ENCODE assay signal across 1 cellular context in the genomic region with DNA sequence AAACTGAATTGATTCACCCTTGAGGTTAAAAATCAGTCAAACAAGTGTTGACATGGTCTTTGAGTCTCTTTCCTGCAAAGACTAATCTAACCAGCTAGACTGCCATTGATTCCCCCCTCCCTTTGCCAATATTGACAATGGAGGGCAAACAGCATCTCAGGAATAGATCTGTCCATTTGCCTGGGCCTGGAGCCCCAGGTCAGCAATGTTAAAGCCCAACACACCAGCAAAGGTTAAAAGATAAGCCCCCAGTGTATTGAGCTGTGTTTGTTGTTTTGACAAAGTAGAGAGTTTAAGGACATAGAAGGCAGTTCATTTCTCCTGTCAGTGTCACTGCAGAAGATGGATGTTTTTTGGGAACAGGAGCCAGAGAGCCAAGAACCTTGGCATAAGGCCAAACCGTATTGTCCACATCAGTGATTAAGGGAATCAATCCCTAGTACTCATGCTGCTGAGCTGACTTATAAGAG.
TF ChIP-seq lines count a peak whose summit lies in the region.

No MANE protein-coding gene starts in this region.

TF ChIP-seq in HepG2, 621 proteins besides CTCF, POLR2A, EP300 and RAD21 (continued from another document and continues in another):
- TF ChIP-seq KLF13 (CRISPR knock-in tag; IDR thresholded peaks at IDR 0.05) (no peak), ZNF816 (CRISPR knock-in tag; IDR thresholded peaks at IDR 0.05; ENCODE audit: borderline replicate concordance) (peak; percentile 66; the same call in 1 of the 2 replicates), ZNF7 (CRISPR knock-in tag; IDR thresholded peaks at IDR 0.05) (no peak; the same call in 1 of the 2 replicates), NR2F2 (IDR thresholded peaks at IDR 0.05; ENCODE audit: borderline replicate concordance, low read depth) (peak; percentile 99), PHB2 (IDR thresholded peaks at IDR 0.05; ENCODE audit: partially characterized antibody) (no peak), KMT2A (CRISPR knock-in tag; IDR thresholded peaks at IDR 0.05) (no peak), NPAS2 (CRISPR knock-in tag; IDR thresholded peaks at IDR 0.05; ENCODE audit: borderline replicate concordance) (no peak), ZZZ3 (CRISPR knock-in tag; IDR thresholded peaks at IDR 0.05; ENCODE audit: borderline replicate concordance) (no peak), ZNF564 (CRISPR knock-in tag; IDR thresholded peaks at IDR 0.05) (no peak), ZNF577 (CRISPR knock-in tag; IDR thresholded peaks at IDR 0.05; ENCODE audit: borderline replicate concordance, low read depth) (no peak), MTF2 (CRISPR knock-in tag; IDR thresholded peaks at IDR 0.05; ENCODE audit: borderline replicate concordance) (no peak), THYN1 (CRISPR knock-in tag; IDR thresholded peaks at IDR 0.05; ENCODE audit: borderline replicate concordance, low read depth) (no peak), ZNF350 (CRISPR knock-in tag; IDR thresholded peaks at IDR 0.05; ENCODE audit: borderline replicate concordance, low read depth) (peak; percentile 49; the same call in 1 of the 2 replicates), ZNF761 (CRISPR knock-in tag; conservative IDR thresholded peaks at IDR 0.05) (no peak), ZNF138 (CRISPR knock-in tag; IDR thresholded peaks at IDR 0.05; ENCODE audit: low read depth) (no peak), SP4 (CRISPR knock-in tag; IDR thresholded peaks at IDR 0.05) (no peak), ZNF33B (CRISPR knock-in tag; IDR thresholded peaks at IDR 0.05) (no peak), AKAP8 (CRISPR knock-in tag; IDR thresholded peaks at IDR 0.05) (0 out of 2 replicates have a peak, but pooled peaks have one; percentile 44), ZNF441 (CRISPR knock-in tag; IDR thresholded peaks at IDR 0.05; ENCODE audit: borderline replicate concordance) (peak; percentile 69), ZNF430 (CRISPR knock-in tag; IDR thresholded peaks at IDR 0.05) (peak; percentile 74; the same call in 1 of the 2 replicates), ISL2 (CRISPR knock-in tag; IDR thresholded peaks at IDR 0.05) (peak; percentile 94), SIN3B (IDR thresholded peaks at IDR 0.05; ENCODE audit: low read length) (no peak), RXRB (CRISPR knock-in tag; IDR thresholded peaks at IDR 0.05; ENCODE audit: borderline replicate concordance) (peak; percentile 89), ZNF335 (CRISPR knock-in tag; IDR thresholded peaks at IDR 0.05) (no peak), ZBTB21 (CRISPR knock-in tag; IDR thresholded peaks at IDR 0.05) (no peak), NFYB (CRISPR knock-in tag; IDR thresholded peaks at IDR 0.05) (no peak), GATA4 (IDR thresholded peaks at IDR 0.05; ENCODE audit: borderline replicate concordance, low read depth) (peak; percentile 80), ZNF317 (CRISPR knock-in tag; IDR thresholded peaks at IDR 0.05) (peak; percentile 57; the same call in 1 of the 2 replicates), CBX5 (CRISPR knock-in tag; IDR thresholded peaks at IDR 0.05; ENCODE audit: borderline replicate concordance) (no peak), XBP1 (CRISPR knock-in tag; IDR thresholded peaks at IDR 0.05) (no peak), NCOA2 (CRISPR knock-in tag; IDR thresholded peaks at IDR 0.05) (peak; percentile 92)
- TF ChIP-seq, protein P1, sequence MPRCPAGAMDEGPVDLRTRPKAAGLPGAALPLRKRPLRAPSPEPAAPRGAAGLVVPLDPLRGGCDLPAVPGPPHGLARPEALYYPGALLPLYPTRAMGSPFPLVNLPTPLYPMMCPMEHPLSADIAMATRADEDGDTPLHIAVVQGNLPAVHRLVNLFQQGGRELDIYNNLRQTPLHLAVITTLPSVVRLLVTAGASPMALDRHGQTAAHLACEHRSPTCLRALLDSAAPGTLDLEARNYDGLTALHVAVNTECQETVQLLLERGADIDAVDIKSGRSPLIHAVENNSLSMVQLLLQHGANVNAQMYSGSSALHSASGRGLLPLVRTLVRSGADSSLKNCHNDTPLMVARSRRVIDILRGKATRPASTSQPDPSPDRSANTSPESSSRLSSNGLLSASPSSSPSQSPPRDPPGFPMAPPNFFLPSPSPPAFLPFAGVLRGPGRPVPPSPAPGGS (CRISPR knock-in tag; IDR thresholded peaks at IDR 0.05): 0 out of 2 replicates have a peak, but pooled peaks have one; percentile 41
- TF ChIP-seq, protein P2, sequence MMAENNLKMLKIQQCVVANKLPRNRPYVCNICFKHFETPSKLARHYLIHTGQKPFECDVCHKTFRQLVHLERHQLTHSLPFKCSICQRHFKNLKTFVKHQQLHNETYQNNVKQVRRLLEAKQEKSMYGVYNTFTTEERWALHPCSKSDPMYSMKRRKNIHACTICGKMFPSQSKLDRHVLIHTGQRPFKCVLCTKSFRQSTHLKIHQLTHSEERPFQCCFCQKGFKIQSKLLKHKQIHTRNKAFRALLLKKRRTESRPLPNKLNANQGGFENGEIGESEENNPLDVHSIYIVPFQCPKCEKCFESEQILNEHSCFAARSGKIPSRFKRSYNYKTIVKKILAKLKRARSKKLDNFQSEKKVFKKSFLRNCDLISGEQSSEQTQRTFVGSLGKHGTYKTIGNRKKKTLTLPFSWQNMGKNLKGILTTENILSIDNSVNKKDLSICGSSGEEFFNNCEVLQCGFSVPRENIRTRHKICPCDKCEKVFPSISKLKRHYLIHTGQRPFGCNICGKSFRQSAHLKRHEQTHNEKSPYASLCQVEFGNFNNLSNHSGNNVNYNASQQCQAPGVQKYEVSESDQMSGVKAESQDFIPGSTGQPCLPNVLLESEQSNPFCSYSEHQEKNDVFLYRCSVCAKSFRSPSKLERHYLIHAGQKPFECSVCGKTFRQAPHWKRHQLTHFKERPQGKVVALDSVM (CRISPR knock-in tag; IDR thresholded peaks at IDR 0.05): no peak
- TF ChIP-seq, protein P3, sequence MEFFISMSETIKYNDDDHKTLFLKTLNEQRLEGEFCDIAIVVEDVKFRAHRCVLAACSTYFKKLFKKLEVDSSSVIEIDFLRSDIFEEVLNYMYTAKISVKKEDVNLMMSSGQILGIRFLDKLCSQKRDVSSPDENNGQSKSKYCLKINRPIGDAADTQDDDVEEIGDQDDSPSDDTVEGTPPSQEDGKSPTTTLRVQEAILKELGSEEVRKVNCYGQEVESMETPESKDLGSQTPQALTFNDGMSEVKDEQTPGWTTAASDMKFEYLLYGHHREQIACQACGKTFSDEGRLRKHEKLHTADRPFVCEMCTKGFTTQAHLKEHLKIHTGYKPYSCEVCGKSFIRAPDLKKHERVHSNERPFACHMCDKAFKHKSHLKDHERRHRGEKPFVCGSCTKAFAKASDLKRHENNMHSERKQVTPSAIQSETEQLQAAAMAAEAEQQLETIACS (CRISPR knock-in tag; IDR thresholded peaks at IDR 0.05): no peak
- TF ChIP-seq, protein P4, sequence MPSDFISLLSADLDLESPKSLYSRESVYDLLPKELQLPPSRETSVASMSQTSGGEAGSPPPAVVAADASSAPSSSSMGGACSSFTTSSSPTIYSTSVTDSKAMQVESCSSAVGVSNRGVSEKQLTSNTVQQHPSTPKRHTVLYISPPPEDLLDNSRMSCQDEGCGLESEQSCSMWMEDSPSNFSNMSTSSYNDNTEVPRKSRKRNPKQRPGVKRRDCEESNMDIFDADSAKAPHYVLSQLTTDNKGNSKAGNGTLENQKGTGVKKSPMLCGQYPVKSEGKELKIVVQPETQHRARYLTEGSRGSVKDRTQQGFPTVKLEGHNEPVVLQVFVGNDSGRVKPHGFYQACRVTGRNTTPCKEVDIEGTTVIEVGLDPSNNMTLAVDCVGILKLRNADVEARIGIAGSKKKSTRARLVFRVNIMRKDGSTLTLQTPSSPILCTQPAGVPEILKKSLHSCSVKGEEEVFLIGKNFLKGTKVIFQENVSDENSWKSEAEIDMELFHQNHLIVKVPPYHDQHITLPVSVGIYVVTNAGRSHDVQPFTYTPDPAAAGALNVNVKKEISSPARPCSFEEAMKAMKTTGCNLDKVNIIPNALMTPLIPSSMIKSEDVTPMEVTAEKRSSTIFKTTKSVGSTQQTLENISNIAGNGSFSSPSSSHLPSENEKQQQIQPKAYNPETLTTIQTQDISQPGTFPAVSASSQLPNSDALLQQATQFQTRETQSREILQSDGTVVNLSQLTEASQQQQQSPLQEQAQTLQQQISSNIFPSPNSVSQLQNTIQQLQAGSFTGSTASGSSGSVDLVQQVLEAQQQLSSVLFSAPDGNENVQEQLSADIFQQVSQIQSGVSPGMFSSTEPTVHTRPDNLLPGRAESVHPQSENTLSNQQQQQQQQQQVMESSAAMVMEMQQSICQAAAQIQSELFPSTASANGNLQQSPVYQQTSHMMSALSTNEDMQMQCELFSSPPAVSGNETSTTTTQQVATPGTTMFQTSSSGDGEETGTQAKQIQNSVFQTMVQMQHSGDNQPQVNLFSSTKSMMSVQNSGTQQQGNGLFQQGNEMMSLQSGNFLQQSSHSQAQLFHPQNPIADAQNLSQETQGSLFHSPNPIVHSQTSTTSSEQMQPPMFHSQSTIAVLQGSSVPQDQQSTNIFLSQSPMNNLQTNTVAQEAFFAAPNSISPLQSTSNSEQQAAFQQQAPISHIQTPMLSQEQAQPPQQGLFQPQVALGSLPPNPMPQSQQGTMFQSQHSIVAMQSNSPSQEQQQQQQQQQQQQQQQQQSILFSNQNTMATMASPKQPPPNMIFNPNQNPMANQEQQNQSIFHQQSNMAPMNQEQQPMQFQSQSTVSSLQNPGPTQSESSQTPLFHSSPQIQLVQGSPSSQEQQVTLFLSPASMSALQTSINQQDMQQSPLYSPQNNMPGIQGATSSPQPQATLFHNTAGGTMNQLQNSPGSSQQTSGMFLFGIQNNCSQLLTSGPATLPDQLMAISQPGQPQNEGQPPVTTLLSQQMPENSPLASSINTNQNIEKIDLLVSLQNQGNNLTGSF (CRISPR knock-in tag; IDR thresholded peaks at IDR 0.05): no peak
- TF ChIP-seq, protein P5, sequence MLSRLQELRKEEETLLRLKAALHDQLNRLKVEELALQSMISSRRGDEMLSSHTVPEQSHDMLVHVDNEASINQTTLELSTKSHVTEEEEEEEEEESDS (CRISPR knock-in tag; IDR thresholded peaks at IDR 0.05; ENCODE audit: borderline replicate concordance): no peak
- TF ChIP-seq, protein P6, sequence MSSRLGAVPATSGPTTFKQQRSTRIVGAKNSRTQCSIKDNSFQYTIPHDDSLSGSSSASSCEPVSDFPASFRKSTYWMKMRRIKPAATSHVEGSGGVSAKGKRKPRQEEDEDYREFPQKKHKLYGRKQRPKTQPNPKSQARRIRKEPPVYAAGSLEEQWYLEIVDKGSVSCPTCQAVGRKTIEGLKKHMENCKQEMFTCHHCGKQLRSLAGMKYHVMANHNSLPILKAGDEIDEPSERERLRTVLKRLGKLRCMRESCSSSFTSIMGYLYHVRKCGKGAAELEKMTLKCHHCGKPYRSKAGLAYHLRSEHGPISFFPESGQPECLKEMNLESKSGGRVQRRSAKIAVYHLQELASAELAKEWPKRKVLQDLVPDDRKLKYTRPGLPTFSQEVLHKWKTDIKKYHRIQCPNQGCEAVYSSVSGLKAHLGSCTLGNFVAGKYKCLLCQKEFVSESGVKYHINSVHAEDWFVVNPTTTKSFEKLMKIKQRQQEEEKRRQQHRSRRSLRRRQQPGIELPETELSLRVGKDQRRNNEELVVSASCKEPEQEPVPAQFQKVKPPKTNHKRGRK (CRISPR knock-in tag; IDR thresholded peaks at IDR 0.05): no peak
- TF ChIP-seq, protein P7, sequence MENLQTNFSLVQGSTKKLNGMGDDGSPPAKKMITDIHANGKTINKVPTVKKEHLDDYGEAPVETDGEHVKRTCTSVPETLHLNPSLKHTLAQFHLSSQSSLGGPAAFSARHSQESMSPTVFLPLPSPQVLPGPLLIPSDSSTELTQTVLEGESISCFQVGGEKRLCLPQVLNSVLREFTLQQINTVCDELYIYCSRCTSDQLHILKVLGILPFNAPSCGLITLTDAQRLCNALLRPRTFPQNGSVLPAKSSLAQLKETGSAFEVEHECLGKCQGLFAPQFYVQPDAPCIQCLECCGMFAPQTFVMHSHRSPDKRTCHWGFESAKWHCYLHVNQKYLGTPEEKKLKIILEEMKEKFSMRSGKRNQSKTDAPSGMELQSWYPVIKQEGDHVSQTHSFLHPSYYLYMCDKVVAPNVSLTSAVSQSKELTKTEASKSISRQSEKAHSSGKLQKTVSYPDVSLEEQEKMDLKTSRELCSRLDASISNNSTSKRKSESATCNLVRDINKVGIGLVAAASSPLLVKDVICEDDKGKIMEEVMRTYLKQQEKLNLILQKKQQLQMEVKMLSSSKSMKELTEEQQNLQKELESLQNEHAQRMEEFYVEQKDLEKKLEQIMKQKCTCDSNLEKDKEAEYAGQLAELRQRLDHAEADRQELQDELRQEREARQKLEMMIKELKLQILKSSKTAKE (CRISPR knock-in tag; IDR thresholded peaks at IDR 0.05; ENCODE audit: borderline replicate concordance): peak; percentile 93
- TF ChIP-seq, protein P8, sequence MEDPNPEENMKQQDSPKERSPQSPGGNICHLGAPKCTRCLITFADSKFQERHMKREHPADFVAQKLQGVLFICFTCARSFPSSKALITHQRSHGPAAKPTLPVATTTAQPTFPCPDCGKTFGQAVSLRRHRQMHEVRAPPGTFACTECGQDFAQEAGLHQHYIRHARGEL (CRISPR knock-in tag; IDR thresholded peaks at IDR 0.05): no peak
- TF ChIP-seq, protein P9, sequence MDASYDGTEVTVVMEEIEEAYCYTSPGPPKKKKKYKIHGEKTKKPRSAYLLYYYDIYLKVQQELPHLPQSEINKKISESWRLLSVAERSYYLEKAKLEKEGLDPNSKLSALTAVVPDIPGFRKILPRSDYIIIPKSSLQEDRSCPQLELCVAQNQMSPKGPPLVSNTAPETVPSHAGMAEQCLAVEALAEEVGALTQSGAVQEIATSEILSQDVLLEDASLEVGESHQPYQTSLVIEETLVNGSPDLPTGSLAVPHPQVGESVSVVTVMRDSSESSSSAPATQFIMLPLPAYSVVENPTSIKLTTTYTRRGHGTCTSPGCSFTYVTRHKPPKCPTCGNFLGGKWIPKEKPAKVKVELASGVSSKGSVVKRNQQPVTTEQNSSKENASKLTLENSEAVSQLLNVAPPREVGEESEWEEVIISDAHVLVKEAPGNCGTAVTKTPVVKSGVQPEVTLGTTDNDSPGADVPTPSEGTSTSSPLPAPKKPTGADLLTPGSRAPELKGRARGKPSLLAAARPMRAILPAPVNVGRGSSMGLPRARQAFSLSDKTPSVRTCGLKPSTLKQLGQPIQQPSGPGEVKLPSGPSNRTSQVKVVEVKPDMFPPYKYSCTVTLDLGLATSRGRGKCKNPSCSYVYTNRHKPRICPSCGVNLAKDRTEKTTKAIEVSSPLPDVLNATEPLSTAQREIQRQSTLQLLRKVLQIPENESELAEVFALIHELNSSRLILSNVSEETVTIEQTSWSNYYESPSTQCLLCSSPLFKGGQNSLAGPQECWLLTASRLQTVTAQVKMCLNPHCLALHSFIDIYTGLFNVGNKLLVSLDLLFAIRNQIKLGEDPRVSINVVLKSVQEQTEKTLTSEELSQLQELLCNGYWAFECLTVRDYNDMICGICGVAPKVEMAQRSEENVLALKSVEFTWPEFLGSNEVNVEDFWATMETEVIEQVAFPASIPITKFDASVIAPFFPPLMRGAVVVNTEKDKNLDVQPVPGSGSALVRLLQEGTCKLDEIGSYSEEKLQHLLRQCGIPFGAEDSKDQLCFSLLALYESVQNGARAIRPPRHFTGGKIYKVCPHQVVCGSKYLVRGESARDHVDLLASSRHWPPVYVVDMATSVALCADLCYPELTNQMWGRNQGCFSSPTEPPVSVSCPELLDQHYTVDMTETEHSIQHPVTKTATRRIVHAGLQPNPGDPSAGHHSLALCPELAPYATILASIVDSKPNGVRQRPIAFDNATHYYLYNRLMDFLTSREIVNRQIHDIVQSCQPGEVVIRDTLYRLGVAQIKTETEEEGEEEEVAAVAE (CRISPR knock-in tag; IDR thresholded peaks at IDR 0.05; ENCODE audit: borderline replicate concordance): 0 out of 2 replicates have a peak, but pooled peaks have one; percentile 55
